ENCODE assay signal across 1 cellular context in genomic region chr14:98651042-98651441, GRCh38.
TF ChIP-seq lines count a peak whose summit lies in the region.

No MANE protein-coding gene starts in this region.

TF ChIP-seq in GM23338, 12 proteins besides CTCF, POLR2A, EP300 and RAD21 (continued from another document):
- TF ChIP-seq ETS1 (IDR thresholded peaks at IDR 0.05) (peak; percentile 32; the same call in 1 of the 2 replicates), POLR2AphosphoS5 (IDR thresholded peaks at IDR 0.05; ENCODE audit: low read depth) (no peak)
